In genomic region chr16:30761928-30762902, GRCh38 we compare ENCODE assay signal across 1 cellular context.
A peak's percentile ranks its signal among the peaks of the same experiment; 100 is the strongest.
TF ChIP-seq lines count a peak whose summit lies in the region.

TSS of gene CFAP119 (minus strand) at chr16:30762062. CDS start at chr16:30761748, 314 bp downstream.
TSS of gene RNF40 (plus strand) at chr16:30762322. CDS start at chr16:30762546, 224 bp downstream.

TF ChIP-seq in HEK293, 187 proteins besides CTCF, POLR2A, EP300 and RAD21 (continued from another document and continues in another):
- TF ChIP-seq ZBTB10 (tag by site-specific recombination; IDR thresholded peaks at IDR 0.05), result no peak
- TF ChIP-seq ZNF354C (tag by site-specific recombination; IDR thresholded peaks at IDR 0.05; ENCODE audit: borderline replicate concordance, low read depth), result no peak
- no peak for TF ChIP-seq REPIN1 (tag by site-specific recombination; IDR thresholded peaks at IDR 0.05; ENCODE audit: low read depth)
- TF ChIP-seq SP7 (tag by site-specific recombination; IDR thresholded peaks at IDR 0.05), result peak; percentile 10
- no peak for TF ChIP-seq ZNF560 (tag by site-specific recombination; IDR thresholded peaks at IDR 0.05; ENCODE audit: borderline replicate concordance)
- TF ChIP-seq REST (tag by site-specific recombination; IDR thresholded peaks at IDR 0.05), result no peak
- TF ChIP-seq GLI4 (tag by site-specific recombination; IDR thresholded peaks at IDR 0.05), result no peak
- TF ChIP-seq WT1 (tag by site-specific recombination; IDR thresholded peaks at IDR 0.05), result no peak
- no peak for TF ChIP-seq ZNF792 (tag by site-specific recombination; IDR thresholded peaks at IDR 0.05)
- TF ChIP-seq ZSCAN5A (tag by site-specific recombination; IDR thresholded peaks at IDR 0.05), result peak; percentile 92
- no peak for TF ChIP-seq GLI2 (tag by site-specific recombination; IDR thresholded peaks at IDR 0.05; ENCODE audit: borderline replicate concordance, low read depth)
- TF ChIP-seq BCL11B (tag by site-specific recombination; IDR thresholded peaks at IDR 0.05; ENCODE audit: low read depth), result no peak
- no peak for TF ChIP-seq ZNF114 (tag by site-specific recombination; IDR thresholded peaks at IDR 0.05)
- TF ChIP-seq YY1 (tag by site-specific recombination; IDR thresholded peaks at IDR 0.05), result peak; percentile 98
- no peak for TF ChIP-seq GLIS2 (tag by site-specific recombination; IDR thresholded peaks at IDR 0.05)
- TF ChIP-seq ZBTB8A (tag by site-specific recombination; IDR thresholded peaks at IDR 0.05), result peak; percentile 42; the same call in 1 of the 2 replicates
- TF ChIP-seq ZNF654 (tag by site-specific recombination; IDR thresholded peaks at IDR 0.05; ENCODE audit: low read depth), result no peak
- no peak for TF ChIP-seq ZNF175 (tag by site-specific recombination; IDR thresholded peaks at IDR 0.05)
- TF ChIP-seq ZBTB17 (tag by site-specific recombination; IDR thresholded peaks at IDR 0.05), result peak; percentile 99
- TF ChIP-seq ZNF274 (IDR thresholded peaks at IDR 0.05; ENCODE audit: low read length), result no peak
- TF ChIP-seq ZNF274 (tag by site-specific recombination; IDR thresholded peaks at IDR 0.05; ENCODE audit: borderline replicate concordance), result no peak
- no peak for TF ChIP-seq ZNF658 (tag by site-specific recombination; IDR thresholded peaks at IDR 0.05)
- TF ChIP-seq ZNF629 (tag by site-specific recombination; IDR thresholded peaks at IDR 0.05), result peak; percentile 95
- TF ChIP-seq ELK4 (IDR thresholded peaks at IDR 0.05; ENCODE audit: borderline replicate concordance, low read depth, low read length), result no peak; the same call in 1 of the 2 replicates
- TF ChIP-seq ZFP3 (tag by site-specific recombination; IDR thresholded peaks at IDR 0.05; ENCODE audit: low read depth), result no peak
- TF ChIP-seq ZNF416 (tag by site-specific recombination; IDR thresholded peaks at IDR 0.05), result no peak
- no peak for TF ChIP-seq ZNF548 (tag by site-specific recombination; IDR thresholded peaks at IDR 0.05)
- peak; percentile 35 for TF ChIP-seq ZEB2 (tag by site-specific recombination; IDR thresholded peaks at IDR 0.05)
- TF ChIP-seq ZNF768 (tag by site-specific recombination; IDR thresholded peaks at IDR 0.05), result no peak
- no peak for TF ChIP-seq ZNF350 (tag by site-specific recombination; IDR thresholded peaks at IDR 0.05)
- no peak for TF ChIP-seq ZNF266 (tag by site-specific recombination; IDR thresholded peaks at IDR 0.05; ENCODE audit: low read depth)
- no peak for TF ChIP-seq ZNF518A (tag by site-specific recombination; conservative IDR thresholded peaks at IDR 0.05; ENCODE audit: low read depth)
- no peak; the same call in 1 of the 2 replicates for TF ChIP-seq ZNF501 (tag by site-specific recombination; IDR thresholded peaks at IDR 0.05)
- no peak for TF ChIP-seq ZNF19 (tag by site-specific recombination; IDR thresholded peaks at IDR 0.05; ENCODE audit: low read depth)
- peak; percentile 93 for TF ChIP-seq YY2 (tag by site-specific recombination; IDR thresholded peaks at IDR 0.05)
- peak; percentile 92 for TF ChIP-seq IKZF3 (tag by site-specific recombination; IDR thresholded peaks at IDR 0.05)
- peak; percentile 90 for TF ChIP-seq ZBTB21 (tag by site-specific recombination; IDR thresholded peaks at IDR 0.05)
- peak; percentile 26; the same call in 1 of the 2 replicates for TF ChIP-seq ZBTB20 (tag by site-specific recombination; IDR thresholded peaks at IDR 0.05)
- no peak for TF ChIP-seq ZNF133 (tag by site-specific recombination; IDR thresholded peaks at IDR 0.05)
- TF ChIP-seq ZSCAN4 (tag by site-specific recombination; IDR thresholded peaks at IDR 0.05), result no peak
- no peak for TF ChIP-seq ZNF626 (tag by site-specific recombination; IDR thresholded peaks at IDR 0.05)
- no peak for TF ChIP-seq ZBTB1 (tag by site-specific recombination; IDR thresholded peaks at IDR 0.05)
- TF ChIP-seq KLF10 (tag by site-specific recombination; IDR thresholded peaks at IDR 0.05), result peak; percentile 41; the same call in 1 of the 2 replicates
- peak; percentile 81 for TF ChIP-seq BCL11A (tag by site-specific recombination; IDR thresholded peaks at IDR 0.05; ENCODE audit: low read depth)
- peak; percentile 20 for TF ChIP-seq PBX3 (CRISPR knock-in tag; IDR thresholded peaks at IDR 0.05)
- TF ChIP-seq MZF1 (tag by site-specific recombination; IDR thresholded peaks at IDR 0.05; ENCODE audit: borderline replicate concordance), result no peak
- no peak for TF ChIP-seq ZNF677 (tag by site-specific recombination; IDR thresholded peaks at IDR 0.05)
- peak; percentile 15; the same call in 1 of the 2 replicates for TF ChIP-seq KLF16 (tag by site-specific recombination; IDR thresholded peaks at IDR 0.05)
- no peak for TF ChIP-seq GLIS1 (tag by site-specific recombination; IDR thresholded peaks at IDR 0.05)
- TF ChIP-seq ZFHX2 (tag by site-specific recombination; conservative IDR thresholded peaks at IDR 0.05), result peak; percentile 53; the same call in 1 of the 2 replicates
- TF ChIP-seq ZNF48 (tag by site-specific recombination; IDR thresholded peaks at IDR 0.05), result no peak
- TF ChIP-seq HOXC10 (CRISPR knock-in tag; IDR thresholded peaks at IDR 0.05), result no peak
- TF ChIP-seq ZNF558 (tag by site-specific recombination; IDR thresholded peaks at IDR 0.05), result no peak
- no peak for TF ChIP-seq ZNF514 (tag by site-specific recombination; IDR thresholded peaks at IDR 0.05)
- peak; percentile 52; the same call in 1 of the 2 replicates for TF ChIP-seq ZNF146 (tag by site-specific recombination; IDR thresholded peaks at IDR 0.05)
- no peak for TF ChIP-seq ZNF544 (tag by site-specific recombination; IDR thresholded peaks at IDR 0.05)
- TF ChIP-seq SP2 (tag by site-specific recombination; IDR thresholded peaks at IDR 0.05), result peak; percentile 92
